In genomic region chr17:4806770-4807533, GRCh38 we compare ENCODE assay signal across 8 cellular contexts. TPM values are rescaled to one million over a fixed set of nuclear protein-coding genes. Genes with fewer than 3 reads are reported as not detected.
DNase-seq lines count a peak whose midpoint lies in the region; ATAC-seq and TF ChIP-seq lines count a peak whose summit lies in the region.

A gene with protein sequence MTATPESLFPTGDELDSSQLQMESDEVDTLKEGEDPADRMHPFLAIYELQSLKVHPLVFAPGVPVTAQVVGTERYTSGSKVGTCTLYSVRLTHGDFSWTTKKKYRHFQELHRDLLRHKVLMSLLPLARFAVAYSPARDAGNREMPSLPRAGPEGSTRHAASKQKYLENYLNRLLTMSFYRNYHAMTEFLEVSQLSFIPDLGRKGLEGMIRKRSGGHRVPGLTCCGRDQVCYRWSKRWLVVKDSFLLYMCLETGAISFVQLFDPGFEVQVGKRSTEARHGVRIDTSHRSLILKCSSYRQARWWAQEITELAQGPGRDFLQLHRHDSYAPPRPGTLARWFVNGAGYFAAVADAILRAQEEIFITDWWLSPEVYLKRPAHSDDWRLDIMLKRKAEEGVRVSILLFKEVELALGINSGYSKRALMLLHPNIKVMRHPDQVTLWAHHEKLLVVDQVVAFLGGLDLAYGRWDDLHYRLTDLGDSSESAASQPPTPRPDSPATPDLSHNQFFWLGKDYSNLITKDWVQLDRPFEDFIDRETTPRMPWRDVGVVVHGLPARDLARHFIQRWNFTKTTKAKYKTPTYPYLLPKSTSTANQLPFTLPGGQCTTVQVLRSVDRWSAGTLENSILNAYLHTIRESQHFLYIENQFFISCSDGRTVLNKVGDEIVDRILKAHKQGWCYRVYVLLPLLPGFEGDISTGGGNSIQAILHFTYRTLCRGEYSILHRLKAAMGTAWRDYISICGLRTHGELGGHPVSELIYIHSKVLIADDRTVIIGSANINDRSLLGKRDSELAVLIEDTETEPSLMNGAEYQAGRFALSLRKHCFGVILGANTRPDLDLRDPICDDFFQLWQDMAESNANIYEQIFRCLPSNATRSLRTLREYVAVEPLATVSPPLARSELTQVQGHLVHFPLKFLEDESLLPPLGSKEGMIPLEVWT (plus strand): TSS chr17:4807152. CDS start chr17:4807773, 621 bp downstream.

- 0% methylated on average over 103 of the region's 103 CpGs for WGBS in ectodermal cell, 2 experiments

- peaks cover 5% of the 10 kb centered on the region for H3K4me1 ChIP-seq in ectodermal cell (ENCODE audit: control insufficient read depth, insufficient read depth, low read length)
- H3K4me1 ChIP-seq in lower lobe of right lung = peaks cover 18% of the 10 kb centered on the region

- H3K27me3 Mint-ChIP-seq in activated CD8-positive, alpha-beta T cell treated with anti-CD3 and anti-CD28 coated beads for 36 hours = no peaks in the 10 kb centered on the region

- H3K36me3 ChIP-seq in ectodermal cell (ENCODE audit: control insufficient read depth, insufficient read depth, low read length) (no peaks in the 10 kb centered on the region), lower lobe of right lung (peaks cover 27% of the 10 kb centered on the region)

- ATAC-seq in GM18907 (IDR thresholded peaks at IDR 0.05; ENCODE audit: unreplicated experiment) = peak; percentile 91
- peak; percentile 74 for ATAC-seq in HG03139 (IDR thresholded peaks at IDR 0.05; ENCODE audit: unreplicated experiment)
- ATAC-seq in activated CD8-positive, alpha-beta T cell treated with anti-CD3 and anti-CD28 coated beads for 36 hours = peak; percentile 99
- ATAC-seq in lower lobe of right lung = peak; percentile 99 to 100

- DNase-seq in AG09309 (ENCODE audit: low read depth) (no peak), NCI-H774 (lab: John Stamatoyannopoulos, UW) (peak; percentile 71), lower lobe of right lung (peak; percentile 93)
- peak; percentile 92 for DNase-seq in activated CD8-positive, alpha-beta T cell treated with anti-CD3 and anti-CD28 coated beads for 36 hours
- DNase-seq in stimulated activated CD4-positive, alpha-beta T cell treated with anti-CD3 and anti-CD28 coated beads, Interleukin-4, amount 100 ng/mL, for 48 hours (ENCODE audit: low read depth in 2 of 2) = peak; percentile 81 to 90

- H3K4me3 Mint-ChIP-seq in activated CD8-positive, alpha-beta T cell treated with anti-CD3 and anti-CD28 coated beads for 36 hours = peak within 1 kb of the TSS; percentile 69

- CTCF ChIA-PET in activated CD8-positive, alpha-beta T cell treated with anti-CD3 and anti-CD28 coated beads for 36 hours (lab: Charles Lee) = interaction anchor here (0.8 to 3.7 kb wide), 3 partner anchors 11 to 240 kb away, joined by 3 to 15 read pairs (median 4); partner anchors contain the start of genes GLTPD2 and PSMB6

- peaks cover 3% of the 10 kb centered on the region for H3K36me3 Mint-ChIP-seq in activated CD8-positive, alpha-beta T cell treated with anti-CD3 and anti-CD28 coated beads for 36 hours (ENCODE audit: low read depth)

- POLR2A ChIA-PET in activated CD8-positive, alpha-beta T cell treated with anti-CD3 and anti-CD28 coated beads for 36 hours (lab: Charles Lee) = interaction anchor here (0.6 to 2.2 kb wide), 5 partner anchors 9 to 555 kb away, joined by 3 to 8 read pairs (median 4); partner anchors contain the start of genes C17orf107, GLTPD2, RNF167 and SLC25A11

- H3K27ac Mint-ChIP-seq in activated CD8-positive, alpha-beta T cell treated with anti-CD3 and anti-CD28 coated beads for 36 hours = no peak within 1 kb of the TSS

- TF ChIP-seq CTCF in AG09309 (IDR thresholded peaks at IDR 0.05; ENCODE audit: control insufficient read depth, insufficient read depth, low read depth, low read length, missing control alignments) (no peak), lower lobe of right lung (IDR thresholded peaks at IDR 0.05) (no peak)
- TF ChIP-seq CTCF in activated CD8-positive, alpha-beta T cell treated with anti-CD3 and anti-CD28 coated beads for 36 hours (IDR thresholded peaks at IDR 0.05) = no peak

- no peak within 1 kb of the TSS for H3K27ac ChIP-seq in ectodermal cell (ENCODE audit: insufficient read depth, low read depth, low read length, poor library complexity, severe bottlenecking)
- H3K27ac ChIP-seq in lower lobe of right lung = peak within 1 kb of the TSS; percentile 79

- intact Hi-C loops in activated CD8-positive, alpha-beta T cell treated with anti-CD3 and anti-CD28 coated beads for 36 hours (cut with micrococcal nuclease) = no loop called here
- intact Hi-C loops in lower lobe of right lung (cut with DNase I) = no loop called here

- H3K27me3 ChIP-seq in ectodermal cell (ENCODE audit: control insufficient read depth, insufficient read depth, low read length, poor library complexity, severe bottlenecking) = no peaks in the 10 kb centered on the region
- H3K27me3 ChIP-seq in lower lobe of right lung (ENCODE audit: low read depth) = no peaks in the 10 kb centered on the region

- no peaks in the 10 kb centered on the region for H3K9me3 Mint-ChIP-seq in activated CD8-positive, alpha-beta T cell treated with anti-CD3 and anti-CD28 coated beads for 36 hours

- peaks cover 14% of the 10 kb centered on the region for H3K4me1 Mint-ChIP-seq in activated CD8-positive, alpha-beta T cell treated with anti-CD3 and anti-CD28 coated beads for 36 hours (ENCODE audit: low read depth)

- H3K4me3 ChIP-seq in AG09309 (ENCODE audit: control insufficient read depth, low read depth, low read length) = peak within 1 kb of the TSS; percentile 79
- H3K4me3 ChIP-seq in ectodermal cell (ENCODE audit: insufficient read depth, low read depth, low read length) = peak within 1 kb of the TSS; percentile 71
- peak within 1 kb of the TSS; percentile 89 for H3K4me3 ChIP-seq in lower lobe of right lung

- no peaks in the 10 kb centered on the region for H3K9me3 ChIP-seq in ectodermal cell (ENCODE audit: control insufficient read depth, low read length)
- H3K9me3 ChIP-seq in lower lobe of right lung = no peaks in the 10 kb centered on the region

RNA-seq across cellular contexts. Expression of the gene that starts here (rescaled TPM):
- total RNA-seq in activated CD8-positive, alpha-beta T cell treated with anti-CD3 and anti-CD28 coated beads for 36 hours = 1 to 10 TPM; 6.2 to 6.8 TPM
- 53.5 TPM for polyA plus RNA-seq in ectodermal cell (2013, experiment 1 of 4)
- polyA plus RNA-seq in ectodermal cell (2013, experiment 2 of 4) = 60.4 TPM
- 38.1 TPM for polyA plus RNA-seq in ectodermal cell (2013, experiment 3 of 4)
- polyA plus RNA-seq in ectodermal cell (2013, experiment 4 of 4) = 40.8 TPM
- 38.4 TPM for total RNA-seq in lower lobe of right lung
